25 cellular contexts compared by ENCODE assay signal in the genomic region with DNA sequence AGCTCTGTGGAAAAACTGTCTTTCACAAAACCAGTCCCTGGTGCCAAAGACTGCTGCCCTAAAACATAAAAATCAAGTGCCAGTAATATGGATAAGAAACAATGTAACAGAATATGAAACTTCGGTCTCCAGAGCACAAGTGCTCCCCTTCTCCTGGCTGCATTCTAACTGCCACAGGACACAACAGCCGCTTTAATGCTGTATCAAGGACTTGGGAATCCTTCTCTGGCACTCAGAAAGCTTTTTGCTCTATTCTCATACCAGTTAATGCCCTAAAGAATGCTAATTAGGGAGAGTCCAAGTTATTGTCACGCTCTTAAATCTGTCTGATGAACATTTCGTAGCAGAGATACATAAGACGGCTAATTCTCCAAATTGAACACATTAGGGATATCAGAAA.
"Had no signal": no experiment of that assay in that cellular context is flagged by ENCODE, and none has a peak within 500 bp of the region (broad histone marks: within the 10 kb centered on the region; RNA-seq: fewer than 3 reads in every experiment).

No MANE protein-coding gene starts in this region.

- H3K27me3 ChIP-seq: breast epithelium, esophagus muscularis mucosa, heart right ventricle, transverse colon had no signal

- H3K4me3 ChIP-seq: breast epithelium, esophagus muscularis mucosa, heart right ventricle, transverse colon had no signal

- DNase-seq: activated CD4-positive, alpha-beta T cell treated with anti-CD3 and anti-CD28 coated beads for 4 hours; activated CD4-positive, alpha-beta T cell treated with anti-CD3 and anti-CD28 coated beads, Interleukin-2, amount 50 U/mL, for 4 hours; activated effector memory CD4-positive, alpha-beta T cell treated with Interleukin-2 at 50 U/mL for 16 hours; activated naive CD4-positive, alpha-beta T cell treated with anti-CD3 and anti-CD28 coated beads for 36 hours; activated naive CD8-positive, alpha-beta T cell treated with anti-CD3 and anti-CD28 coated beads, Interleukin-2, amount 10 ng/mL, durations not matched to agents 7 days and 5 days; activated T-cell treated with anti-CD3 and anti-CD28 coated beads for 4 hours; activated T-cell treated with anti-CD3 and anti-CD28 coated beads, Interleukin-2, amount 50 U/mL, for 72 hours; central memory CD4-positive, alpha-beta T cell; dermis blood vessel endothelial cell; effector CD4-positive, alpha-beta T cell; foreskin melanocyte; heart right ventricle; natural killer cell; posterior cingulate gyrus; right cardiac atrium; stimulated activated CD4-positive, alpha-beta T cell treated with anti-CD3 and anti-CD28 coated beads, Interleukin-2, amount 100 ng/mL, for 48 hours; stimulated activated naive CD4-positive, alpha-beta T cell treated with Interleukin-2 at 50 U/mL for 16 hours; T-helper 9 cell; transverse colon had no signal

- ATAC-seq: activated T-cell treated with anti-CD3 and anti-CD28 coated beads, Interleukin-2, amount 50 U/mL, for 72 hours; heart right ventricle; natural killer cell; right cardiac atrium had no signal

- H3K4me3 Mint-ChIP-seq: activated naive CD4-positive, alpha-beta T cell treated with anti-CD3 and anti-CD28 coated beads for 36 hours; activated naive CD8-positive, alpha-beta T cell treated with anti-CD3 and anti-CD28 coated beads, Interleukin-2, amount 10 ng/mL, durations not matched to agents 7 days and 5 days; activated T-cell treated with anti-CD3 and anti-CD28 coated beads, Interleukin-2, amount 50 U/mL, for 72 hours; memory B cell; natural killer cell had no signal

- FAIRE-seq: colon, TTC549 had no signal

- H3K9me3 ChIP-seq: transverse colon had no signal

- H3K4me1 ChIP-seq: breast epithelium, esophagus muscularis mucosa, heart right ventricle, transverse colon had no signal

- H3K9me3 Mint-ChIP-seq: activated T-cell treated with anti-CD3 and anti-CD28 coated beads, Interleukin-2, amount 50 U/mL, for 72 hours; natural killer cell had no signal

- H3K4me1 Mint-ChIP-seq: activated naive CD8-positive, alpha-beta T cell treated with anti-CD3 and anti-CD28 coated beads, Interleukin-2, amount 10 ng/mL, durations not matched to agents 7 days and 5 days had no signal

- H3K27ac ChIP-seq: breast epithelium, esophagus muscularis mucosa, heart right ventricle, transverse colon, VCaP had no signal

- H3K27ac Mint-ChIP-seq: activated naive CD4-positive, alpha-beta T cell treated with anti-CD3 and anti-CD28 coated beads for 36 hours; activated naive CD8-positive, alpha-beta T cell treated with anti-CD3 and anti-CD28 coated beads, Interleukin-2, amount 10 ng/mL, durations not matched to agents 7 days and 5 days; activated T-cell treated with anti-CD3 and anti-CD28 coated beads, Interleukin-2, amount 50 U/mL, for 72 hours; memory B cell; natural killer cell had no signal

- H3K27me3 Mint-ChIP-seq: activated naive CD8-positive, alpha-beta T cell treated with anti-CD3 and anti-CD28 coated beads, Interleukin-2, amount 10 ng/mL, durations not matched to agents 7 days and 5 days; memory B cell had no signal

- H3K36me3 ChIP-seq: breast epithelium had no signal
